In the genomic region with DNA sequence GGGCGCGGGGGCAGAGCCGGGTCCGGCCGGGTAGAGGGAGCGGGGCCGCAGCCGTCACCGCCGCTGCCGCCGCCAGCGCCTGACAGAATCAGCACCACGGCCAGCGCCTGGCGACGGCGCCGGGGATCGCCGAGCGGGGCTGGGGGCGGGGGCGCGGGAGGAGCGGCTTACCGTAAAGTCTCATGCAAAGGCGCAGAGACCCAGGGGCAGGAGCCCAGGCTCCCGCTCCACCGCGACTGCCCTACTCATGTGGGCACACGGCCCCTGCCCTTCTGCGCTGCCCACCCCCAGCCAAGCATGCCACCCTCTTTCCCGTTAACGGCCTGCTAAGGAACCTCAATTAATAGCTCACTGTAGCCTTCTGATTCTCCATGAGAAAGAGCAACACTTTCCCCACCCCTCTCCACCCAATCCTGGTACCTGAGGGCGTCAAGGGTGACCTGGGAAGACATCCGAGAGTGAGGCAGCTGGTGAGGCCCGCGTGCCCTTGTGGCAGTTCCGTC, we compare ENCODE assay signal across 8 cellular contexts. TPM values are rescaled to one million over a fixed set of nuclear protein-coding genes. Genes with fewer than 3 reads are reported as not detected.
DNase-seq lines count a peak whose midpoint lies in the region; ATAC-seq and TF ChIP-seq lines count a peak whose summit lies in the region.

A gene with protein sequence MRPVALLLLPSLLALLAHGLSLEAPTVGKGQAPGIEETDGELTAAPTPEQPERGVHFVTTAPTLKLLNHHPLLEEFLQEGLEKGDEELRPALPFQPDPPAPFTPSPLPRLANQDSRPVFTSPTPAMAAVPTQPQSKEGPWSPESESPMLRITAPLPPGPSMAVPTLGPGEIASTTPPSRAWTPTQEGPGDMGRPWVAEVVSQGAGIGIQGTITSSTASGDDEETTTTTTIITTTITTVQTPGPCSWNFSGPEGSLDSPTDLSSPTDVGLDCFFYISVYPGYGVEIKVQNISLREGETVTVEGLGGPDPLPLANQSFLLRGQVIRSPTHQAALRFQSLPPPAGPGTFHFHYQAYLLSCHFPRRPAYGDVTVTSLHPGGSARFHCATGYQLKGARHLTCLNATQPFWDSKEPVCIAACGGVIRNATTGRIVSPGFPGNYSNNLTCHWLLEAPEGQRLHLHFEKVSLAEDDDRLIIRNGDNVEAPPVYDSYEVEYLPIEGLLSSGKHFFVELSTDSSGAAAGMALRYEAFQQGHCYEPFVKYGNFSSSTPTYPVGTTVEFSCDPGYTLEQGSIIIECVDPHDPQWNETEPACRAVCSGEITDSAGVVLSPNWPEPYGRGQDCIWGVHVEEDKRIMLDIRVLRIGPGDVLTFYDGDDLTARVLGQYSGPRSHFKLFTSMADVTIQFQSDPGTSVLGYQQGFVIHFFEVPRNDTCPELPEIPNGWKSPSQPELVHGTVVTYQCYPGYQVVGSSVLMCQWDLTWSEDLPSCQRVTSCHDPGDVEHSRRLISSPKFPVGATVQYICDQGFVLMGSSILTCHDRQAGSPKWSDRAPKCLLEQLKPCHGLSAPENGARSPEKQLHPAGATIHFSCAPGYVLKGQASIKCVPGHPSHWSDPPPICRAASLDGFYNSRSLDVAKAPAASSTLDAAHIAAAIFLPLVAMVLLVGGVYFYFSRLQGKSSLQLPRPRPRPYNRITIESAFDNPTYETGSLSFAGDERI (minus strand): TSS at position 98 of the 503 bp plus-strand sequence. CDS start 164 bp downstream, outside the sequence.

- H3K27ac ChIP-seq in HUES48 (ENCODE audit: low read depth, low read length) (no peak within 1 kb of the TSS), Peyer's patch (no peak within 1 kb of the TSS), thoracic aorta (no peak within 1 kb of the TSS)

- no peak for TF ChIP-seq POLR2A in Peyer's patch (IDR thresholded peaks at IDR 0.05)

- H3K36me3 ChIP-seq in HUES48 (ENCODE audit: control insufficient read depth, insufficient read depth, low read length): no peaks in the 10 kb centered on the region
- H3K36me3 ChIP-seq in Peyer's patch: no peaks in the 10 kb centered on the region
- no peaks in the 10 kb centered on the region for H3K36me3 ChIP-seq in thoracic aorta

- H3K36me3 Mint-ChIP-seq in osteocyte (ENCODE audit: unreplicated experiment): no peaks in the 10 kb centered on the region

- H3K9me3 ChIP-seq in HUES48 (ENCODE audit: control insufficient read depth, insufficient read depth, low read length): no peaks in the 10 kb centered on the region
- H3K9me3 ChIP-seq in Peyer's patch: no peaks in the 10 kb centered on the region
- H3K9me3 ChIP-seq in thoracic aorta: no peaks in the 10 kb centered on the region

- H3K4me3 Mint-ChIP-seq in osteocyte (ENCODE audit: unreplicated experiment): peak within 1 kb of the TSS; percentile 50

- no peak within 1 kb of the TSS for H3K27ac Mint-ChIP-seq in osteocyte (ENCODE audit: unreplicated experiment)

- H3K9ac ChIP-seq in HUES48 (ENCODE audit: low read depth, low read length): no peak within 1 kb of the TSS

- no peak for ATAC-seq in thoracic aorta (ENCODE audit: insufficient number of reproducible peaks, low FRiP score, low read depth)

- H3K27me3 Mint-ChIP-seq in osteocyte (ENCODE audit: unreplicated experiment): peaks cover 61% of the 10 kb centered on the region

- peaks cover 4% of the 10 kb centered on the region for H3K4me1 Mint-ChIP-seq in osteocyte (ENCODE audit: unreplicated experiment)

- H3K4me3 ChIP-seq in HUES48 (ENCODE audit: low read depth, low read length) (peak within 1 kb of the TSS; percentile 52; the same call in 1 of the 2 replicates), Peyer's patch (peak within 1 kb of the TSS in 1 of 4 donors; percentile 21), thoracic aorta (no peak within 1 kb of the TSS)

- H3K27me3 ChIP-seq in HUES48 (ENCODE audit: control insufficient read depth, insufficient read depth, low read length) (peaks cover 43% of the 10 kb centered on the region), Peyer's patch (peaks cover 0 to 4% of the 10 kb centered on the region in 2 donors), thoracic aorta (replicated peaks; ENCODE audit: insufficient read depth) (peaks cover 6% of the 10 kb centered on the region)

- H3K4me1 ChIP-seq in HUES48 (ENCODE audit: control insufficient read depth, insufficient read depth, low read length) (peaks cover 54% of the 10 kb centered on the region), Peyer's patch (peaks cover 0 to 7% (median 3%) of the 10 kb centered on the region in 4 donors), thoracic aorta (ENCODE audit: control insufficient read depth in 1 of 2, low read depth in 2 of 2) (no peaks in the 10 kb centered on the region)

- peak; percentile 86 for DNase-seq in Ammon's horn (ENCODE audit: low spot score)
- peak; percentile 18 to 65 (median 54) for DNase-seq in Peyer's patch
- DNase-seq in activated gamma-delta T cell treated with Interleukin-2 at 50 U/mL for 16 hours: peak; percentile 49
- peak; percentile 82 for DNase-seq in globus pallidus (ENCODE audit: low spot score)
- DNase-seq in osteocyte (ENCODE audit: extremely low spot score, unreplicated experiment): peak; percentile 93
- no peak for DNase-seq in thoracic aorta (ENCODE audit: low spot score)
- no peak for DNase-seq in RKO (ENCODE audit: low spot score)

- H3K9me3 Mint-ChIP-seq in osteocyte (ENCODE audit: unreplicated experiment): no peaks in the 10 kb centered on the region

- TF ChIP-seq CTCF in Peyer's patch (IDR thresholded peaks at IDR 0.05) (peak in 2 of 6 experiments; percentile 16 to 25), osteocyte (IDR thresholded peaks at IDR 0.05) (no peak), thoracic aorta (IDR thresholded peaks at IDR 0.05) (peak; percentile 49)

RNA-seq across cellular contexts. Expression of the gene that starts here (rescaled TPM):
- total RNA-seq in Peyer's patch (1 to 10 TPM in 1 of 4 donors, under 1 TPM in 1, not detected in 2; 0.66 to 1.1 TPM), osteocyte (not detected in 2 replicates), thoracic aorta (not detected)

Comparison
In these comparisons a context has a peak if more than half of its experiments do, and no peak if none do; other contexts are left out.
1. Peak in DNase-seq in osteocyte; RNA of the gene not detected or under 1 TPM.
2. DNase-seq: peak in Ammon's horn (single experiment), Peyer's patch (3 of 3), activated gamma-delta T cell treated with Interleukin-2 at 50 U/mL for 16 hours (single experiment) and globus pallidus (single experiment); none in thoracic aorta (single experiment) and RKO (single experiment).